ENCODE assay signal across 14 cellular contexts in the genomic region with DNA sequence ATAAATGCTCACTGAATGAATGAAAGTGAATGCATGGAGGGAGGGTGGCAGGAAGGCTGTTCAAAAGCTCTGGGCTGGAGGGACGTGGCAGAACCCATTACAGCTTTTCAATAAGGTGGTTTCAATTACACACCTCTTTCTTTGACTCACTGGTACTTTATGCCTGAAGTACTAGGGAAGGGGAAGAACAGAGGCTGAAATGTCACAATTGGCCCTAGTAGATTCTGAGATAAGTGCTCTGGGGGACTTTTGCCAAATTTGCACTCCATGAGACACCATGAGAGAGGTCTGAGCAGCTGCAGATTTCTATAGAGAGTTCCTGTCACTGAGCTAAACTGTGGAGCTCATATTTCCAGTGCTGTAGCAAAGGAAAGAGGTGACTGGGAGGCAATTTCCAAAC.
DNase-seq lines count a peak whose midpoint lies in the region; ATAC-seq, FAIRE-seq and TF ChIP-seq lines count a peak whose summit lies in the region.
"Had no signal": no experiment of that assay in that cellular context is flagged by ENCODE, and none has a peak within 500 bp of the region (broad histone marks: within the 10 kb centered on the region; RNA-seq: fewer than 3 reads in every experiment).

No MANE protein-coding gene starts in this region.

- no peaks in the 10 kb centered on the region for H3K36me3 Mint-ChIP-seq in activated T-cell treated with anti-CD3 and anti-CD28 coated beads, Interleukin-2, amount 50 U/mL, for 72 hours (ENCODE audit: insufficient read depth in 2 of 2)

- H3K27ac Mint-ChIP-seq in activated T-cell treated with anti-CD3 and anti-CD28 coated beads, Interleukin-2, amount 50 U/mL, for 72 hours, result no peak overlapping the region
- H3K27ac Mint-ChIP-seq: IgD-negative memory B cell had no signal

- peaks cover 2 to 6% of the 10 kb centered on the region in 2 donors for H3K9me3 Mint-ChIP-seq in activated T-cell treated with anti-CD3 and anti-CD28 coated beads, Interleukin-2, amount 50 U/mL, for 72 hours

- H3K4me1 Mint-ChIP-seq in activated T-cell treated with anti-CD3 and anti-CD28 coated beads, Interleukin-2, amount 50 U/mL, for 72 hours (ENCODE audit: low read depth), result no peaks in the 10 kb centered on the region
- H3K4me1 Mint-ChIP-seq: IgD-negative memory B cell, naive B cell had no signal

- no peaks in the 10 kb centered on the region for H3K36me3 ChIP-seq in testis (ENCODE audit: low read depth, missing control alignments)
- H3K36me3 ChIP-seq: right lobe of liver had no signal

- H3K4me3 ChIP-seq in fibroblast of the aortic adventitia (ENCODE audit: low read depth, low read length) (no peak overlapping the region), testis (no peak overlapping the region)
- H3K4me3 ChIP-seq: right lobe of liver had no signal

- H3K27ac ChIP-seq in testis, result peak overlapping the region; percentile 8 to 73
- H3K27ac ChIP-seq: right lobe of liver had no signal

- FAIRE-seq in H54 (lab: Jason Lieb, UNC), result no peak
- FAIRE-seq: keratinocyte had no signal

- H3K4me1 ChIP-seq in testis, result peaks cover 12% of the 10 kb centered on the region
- H3K4me1 ChIP-seq: right lobe of liver had no signal

- WGBS in testis, 2 donors, result 85 to 86% methylated on average over 1 of the region's 1 CpG

- TF ChIP-seq POLR2A in testis (IDR thresholded peaks at IDR 0.05) (no peak), H54 (IDR thresholded peaks at IDR 0.05; ENCODE audit: low read depth, low read length) (no peak)

- no peaks in the 10 kb centered on the region for H3K27me3 Mint-ChIP-seq in activated T-cell treated with anti-CD3 and anti-CD28 coated beads, Interleukin-2, amount 50 U/mL, for 72 hours (ENCODE audit: low read depth)
- H3K27me3 Mint-ChIP-seq: IgD-negative memory B cell had no signal

- ATAC-seq in activated T-cell treated with anti-CD3 and anti-CD28 coated beads, Interleukin-2, amount 50 U/mL, for 72 hours (replicated peaks in 1 of 2), result peak; percentile 41 to 49
- ATAC-seq: HCT116, right lobe of liver had no signal

- no peak for TF ChIP-seq CTCF in fibroblast of the aortic adventitia (IDR thresholded peaks at IDR 0.05; ENCODE audit: insufficient read depth, low read length)
- TF ChIP-seq CTCF in testis (IDR thresholded peaks at IDR 0.05), result no peak

- intact Hi-C loops in testis (cut with DNase I; ENCODE audit: low total_unique reads), result no loop called here

- no peak for DNase-seq in activated T-cell treated with anti-CD3 and anti-CD28 coated beads, Interleukin-2, amount 50 U/mL, for 72 hours
- DNase-seq in activated T-cell treated with anti-CD3 and anti-CD28 coated beads, Interleukin-2, amount 50 U/mL, for 48 hours, result no peak
- DNase-seq in NCI-H1436 treated with DMSO at 0.1 percent for 48 hours (lab: John Stamatoyannopoulos, UW) (peak; percentile 64), fibroblast of the aortic adventitia (ENCODE audit: low read depth) (peak; percentile 30), testis (no peak), H54 (ENCODE audit: insufficient read length, low spot score) (no peak), NCI-H82 treated with DMSO at 0.1 percent for 48 hours (lab: John Stamatoyannopoulos, UW; ENCODE audit: unreplicated experiment) (no peak)
- no peak for DNase-seq in effector CD8-positive, alpha-beta T cell (lab: John Stamatoyannopoulos, UW)
- DNase-seq: naive B cell, NCI-H1694 treated with DMSO at 0.1 percent for 48 hours, right lobe of liver had no signal

- no peaks in the 10 kb centered on the region for H3K27me3 ChIP-seq in testis
- H3K27me3 ChIP-seq: right lobe of liver had no signal

- no peaks in the 10 kb centered on the region for H3K9me3 ChIP-seq in testis
- H3K9me3 ChIP-seq: right lobe of liver had no signal

- no peak overlapping the region for H3K4me3 Mint-ChIP-seq in activated T-cell treated with anti-CD3 and anti-CD28 coated beads, Interleukin-2, amount 50 U/mL, for 72 hours
- H3K4me3 Mint-ChIP-seq: IgD-negative memory B cell, naive B cell had no signal

Comparison
In these comparisons a context has a peak if more than half of its experiments do, and no peak if none do; other contexts are left out.
1. DNase-seq: peak in NCI-H1436 treated with DMSO at 0.1 percent for 48 hours (single experiment) and fibroblast of the aortic adventitia (single experiment); none in activated T-cell treated with anti-CD3 and anti-CD28 coated beads, Interleukin-2, amount 50 U/mL, for 72 hours (0 of 2), activated T-cell treated with anti-CD3 and anti-CD28 coated beads, Interleukin-2, amount 50 U/mL, for 48 hours (0 of 2), testis (single experiment), effector CD8-positive, alpha-beta T cell (single experiment), H54 (single experiment) and NCI-H82 treated with DMSO at 0.1 percent for 48 hours (single experiment).